ENCODE assay signal across 1 cellular context in the genomic region with DNA sequence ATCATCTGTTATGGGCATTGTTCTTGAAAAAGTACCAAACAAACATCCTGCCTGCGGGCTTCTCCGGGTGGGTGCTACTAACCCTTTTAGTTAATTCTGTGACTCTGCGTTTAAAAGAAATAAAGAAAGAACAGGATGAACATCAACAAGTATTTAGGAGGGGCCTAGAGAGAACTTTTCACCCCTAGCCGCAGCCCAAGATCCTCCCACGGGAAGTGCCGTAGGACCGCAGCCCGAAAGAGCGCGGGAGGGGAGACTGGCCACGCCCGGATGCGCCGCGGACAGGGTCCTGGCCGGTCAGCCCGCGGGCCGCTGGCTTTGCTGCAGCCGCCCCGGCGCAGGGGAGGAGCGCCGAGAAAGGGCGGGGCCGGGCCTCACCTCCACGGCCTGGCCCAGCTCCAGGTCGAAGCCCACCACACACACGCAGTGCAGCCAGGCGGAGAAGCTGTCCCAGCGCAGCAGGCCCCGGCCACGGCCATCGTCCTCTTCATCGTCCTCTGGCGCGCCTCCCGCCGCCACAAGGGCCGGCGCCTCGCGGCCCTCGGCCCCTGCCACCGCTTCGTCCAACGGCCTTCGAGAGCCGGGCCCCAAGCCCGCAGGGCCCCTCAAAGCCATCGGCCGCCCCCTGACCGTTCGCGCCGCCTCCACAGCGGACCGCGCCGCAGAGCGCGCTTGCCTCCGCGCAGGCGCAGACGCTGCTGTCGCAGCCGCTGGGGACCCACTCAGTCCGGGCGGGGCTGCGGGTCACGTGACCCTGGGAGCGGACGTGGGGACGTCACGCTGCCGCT.
A peak's percentile ranks its signal among the peaks of the same experiment; 100 is the strongest.
TF ChIP-seq lines count a peak whose summit lies in the region.

A gene with protein sequence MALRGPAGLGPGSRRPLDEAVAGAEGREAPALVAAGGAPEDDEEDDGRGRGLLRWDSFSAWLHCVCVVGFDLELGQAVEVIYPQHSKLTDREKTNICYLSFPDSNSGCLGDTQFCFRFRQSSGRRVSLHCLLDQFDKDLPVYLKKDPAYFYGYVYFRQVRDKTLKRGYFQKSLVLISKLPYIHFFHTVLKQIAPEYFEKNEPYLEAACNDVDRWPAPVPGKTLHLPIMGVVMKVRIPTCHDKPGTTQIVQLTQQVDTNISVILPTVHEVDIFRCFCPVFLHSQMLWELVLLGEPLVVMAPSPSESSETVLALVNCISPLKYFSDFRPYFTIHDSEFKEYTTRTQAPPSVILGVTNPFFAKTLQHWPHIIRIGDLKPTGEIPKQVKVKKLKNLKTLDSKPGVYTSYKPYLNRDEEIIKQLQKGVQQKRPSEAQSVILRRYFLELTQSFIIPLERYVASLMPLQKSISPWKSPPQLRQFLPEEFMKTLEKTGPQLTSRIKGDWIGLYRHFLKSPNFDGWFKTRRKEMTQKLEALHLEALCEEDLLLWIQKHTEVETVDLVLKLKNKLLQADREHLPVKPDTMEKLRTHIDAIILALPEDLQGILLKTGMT (minus strand): TSS at position 674 of the 788 bp plus-strand sequence. CDS start 59 bp downstream, at position 615.

TF ChIP-seq in HepG2, 621 proteins besides CTCF, POLR2A, EP300 and RAD21 (continued from another document and continues in another):
- TF ChIP-seq, protein P1, sequence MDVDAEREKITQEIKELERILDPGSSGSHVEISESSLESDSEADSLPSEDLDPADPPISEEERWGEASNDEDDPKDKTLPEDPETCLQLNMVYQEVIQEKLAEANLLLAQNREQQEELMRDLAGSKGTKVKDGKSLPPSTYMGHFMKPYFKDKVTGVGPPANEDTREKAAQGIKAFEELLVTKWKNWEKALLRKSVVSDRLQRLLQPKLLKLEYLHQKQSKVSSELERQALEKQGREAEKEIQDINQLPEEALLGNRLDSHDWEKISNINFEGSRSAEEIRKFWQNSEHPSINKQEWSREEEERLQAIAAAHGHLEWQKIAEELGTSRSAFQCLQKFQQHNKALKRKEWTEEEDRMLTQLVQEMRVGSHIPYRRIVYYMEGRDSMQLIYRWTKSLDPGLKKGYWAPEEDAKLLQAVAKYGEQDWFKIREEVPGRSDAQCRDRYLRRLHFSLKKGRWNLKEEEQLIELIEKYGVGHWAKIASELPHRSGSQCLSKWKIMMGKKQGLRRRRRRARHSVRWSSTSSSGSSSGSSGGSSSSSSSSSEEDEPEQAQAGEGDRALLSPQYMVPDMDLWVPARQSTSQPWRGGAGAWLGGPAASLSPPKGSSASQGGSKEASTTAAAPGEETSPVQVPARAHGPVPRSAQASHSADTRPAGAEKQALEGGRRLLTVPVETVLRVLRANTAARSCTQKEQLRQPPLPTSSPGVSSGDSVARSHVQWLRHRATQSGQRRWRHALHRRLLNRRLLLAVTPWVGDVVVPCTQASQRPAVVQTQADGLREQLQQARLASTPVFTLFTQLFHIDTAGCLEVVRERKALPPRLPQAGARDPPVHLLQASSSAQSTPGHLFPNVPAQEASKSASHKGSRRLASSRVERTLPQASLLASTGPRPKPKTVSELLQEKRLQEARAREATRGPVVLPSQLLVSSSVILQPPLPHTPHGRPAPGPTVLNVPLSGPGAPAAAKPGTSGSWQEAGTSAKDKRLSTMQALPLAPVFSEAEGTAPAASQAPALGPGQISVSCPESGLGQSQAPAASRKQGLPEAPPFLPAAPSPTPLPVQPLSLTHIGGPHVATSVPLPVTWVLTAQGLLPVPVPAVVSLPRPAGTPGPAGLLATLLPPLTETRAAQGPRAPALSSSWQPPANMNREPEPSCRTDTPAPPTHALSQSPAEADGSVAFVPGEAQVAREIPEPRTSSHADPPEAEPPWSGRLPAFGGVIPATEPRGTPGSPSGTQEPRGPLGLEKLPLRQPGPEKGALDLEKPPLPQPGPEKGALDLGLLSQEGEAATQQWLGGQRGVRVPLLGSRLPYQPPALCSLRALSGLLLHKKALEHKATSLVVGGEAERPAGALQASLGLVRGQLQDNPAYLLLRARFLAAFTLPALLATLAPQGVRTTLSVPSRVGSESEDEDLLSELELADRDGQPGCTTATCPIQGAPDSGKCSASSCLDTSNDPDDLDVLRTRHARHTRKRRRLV (CRISPR knock-in tag; IDR thresholded peaks at IDR 0.05): no peak
- TF ChIP-seq ZNF33A (CRISPR knock-in tag; IDR thresholded peaks at IDR 0.05; ENCODE audit: borderline replicate concordance): no peak
- TF ChIP-seq ZSCAN25 (CRISPR knock-in tag; IDR thresholded peaks at IDR 0.05): peak; percentile 85
- TF ChIP-seq, protein P2, sequence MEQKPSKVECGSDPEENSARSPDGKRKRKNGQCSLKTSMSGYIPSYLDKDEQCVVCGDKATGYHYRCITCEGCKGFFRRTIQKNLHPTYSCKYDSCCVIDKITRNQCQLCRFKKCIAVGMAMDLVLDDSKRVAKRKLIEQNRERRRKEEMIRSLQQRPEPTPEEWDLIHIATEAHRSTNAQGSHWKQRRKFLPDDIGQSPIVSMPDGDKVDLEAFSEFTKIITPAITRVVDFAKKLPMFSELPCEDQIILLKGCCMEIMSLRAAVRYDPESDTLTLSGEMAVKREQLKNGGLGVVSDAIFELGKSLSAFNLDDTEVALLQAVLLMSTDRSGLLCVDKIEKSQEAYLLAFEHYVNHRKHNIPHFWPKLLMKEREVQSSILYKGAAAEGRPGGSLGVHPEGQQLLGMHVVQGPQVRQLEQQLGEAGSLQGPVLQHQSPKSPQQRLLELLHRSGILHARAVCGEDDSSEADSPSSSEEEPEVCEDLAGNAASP (CRISPR knock-in tag; IDR thresholded peaks at IDR 0.05; ENCODE audit: borderline replicate concordance): peak; percentile 10
- TF ChIP-seq ZNF644 (CRISPR knock-in tag; IDR thresholded peaks at IDR 0.05; ENCODE audit: low read depth): no peak
- peak; percentile 99 for TF ChIP-seq ZNF891 (CRISPR knock-in tag; IDR thresholded peaks at IDR 0.05)
- no peak for TF ChIP-seq ZFP36 (IDR thresholded peaks at IDR 0.05; ENCODE audit: borderline replicate concordance, low read depth, low read length, partially characterized antibody)
- TF ChIP-seq SRF (IDR thresholded peaks at IDR 0.05; ENCODE audit: low read depth, low read length): no peak
- TF ChIP-seq EHMT2 (IDR thresholded peaks at IDR 0.05; ENCODE audit: borderline replicate concordance, low read depth, low read length): no peak
- TF ChIP-seq ZNF678 (CRISPR knock-in tag; IDR thresholded peaks at IDR 0.05): peak; percentile 97
- TF ChIP-seq KAT2B (IDR thresholded peaks at IDR 0.05; ENCODE audit: borderline replicate concordance, low read depth, low read length): no peak
- peak; percentile 80; the same call in 1 of the 2 replicates for TF ChIP-seq ZNF205 (CRISPR knock-in tag; IDR thresholded peaks at IDR 0.05)
- no peak for TF ChIP-seq ZNF432 (CRISPR knock-in tag; IDR thresholded peaks at IDR 0.05; ENCODE audit: borderline replicate concordance)
- TF ChIP-seq SP5 (CRISPR knock-in tag; IDR thresholded peaks at IDR 0.05; ENCODE audit: borderline replicate concordance, low read depth): peak; percentile 70
- TF ChIP-seq ZNF10 (CRISPR knock-in tag; IDR thresholded peaks at IDR 0.05; ENCODE audit: borderline replicate concordance, low read depth): no peak
- no peak for TF ChIP-seq ZBTB21 (CRISPR knock-in tag; IDR thresholded peaks at IDR 0.05)
- TF ChIP-seq SMC3 (IDR thresholded peaks at IDR 0.05; ENCODE audit: low read length): no peak
- no peak for TF ChIP-seq XBP1 (CRISPR knock-in tag; IDR thresholded peaks at IDR 0.05)
- peak; percentile 69; the same call in 1 of the 2 replicates for TF ChIP-seq ZNF841 (CRISPR knock-in tag; IDR thresholded peaks at IDR 0.05; ENCODE audit: borderline replicate concordance)
- no peak for TF ChIP-seq MTF2 (CRISPR knock-in tag; IDR thresholded peaks at IDR 0.05; ENCODE audit: borderline replicate concordance)
- TF ChIP-seq TARDBP (CRISPR knock-in tag; IDR thresholded peaks at IDR 0.05): peak; percentile 42; the same call in 1 of the 2 replicates
- TF ChIP-seq, protein P3, sequence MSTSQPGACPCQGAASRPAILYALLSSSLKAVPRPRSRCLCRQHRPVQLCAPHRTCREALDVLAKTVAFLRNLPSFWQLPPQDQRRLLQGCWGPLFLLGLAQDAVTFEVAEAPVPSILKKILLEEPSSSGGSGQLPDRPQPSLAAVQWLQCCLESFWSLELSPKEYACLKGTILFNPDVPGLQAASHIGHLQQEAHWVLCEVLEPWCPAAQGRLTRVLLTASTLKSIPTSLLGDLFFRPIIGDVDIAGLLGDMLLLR (CRISPR knock-in tag; IDR thresholded peaks at IDR 0.05): peak; percentile 49
- TF ChIP-seq, protein P4, sequence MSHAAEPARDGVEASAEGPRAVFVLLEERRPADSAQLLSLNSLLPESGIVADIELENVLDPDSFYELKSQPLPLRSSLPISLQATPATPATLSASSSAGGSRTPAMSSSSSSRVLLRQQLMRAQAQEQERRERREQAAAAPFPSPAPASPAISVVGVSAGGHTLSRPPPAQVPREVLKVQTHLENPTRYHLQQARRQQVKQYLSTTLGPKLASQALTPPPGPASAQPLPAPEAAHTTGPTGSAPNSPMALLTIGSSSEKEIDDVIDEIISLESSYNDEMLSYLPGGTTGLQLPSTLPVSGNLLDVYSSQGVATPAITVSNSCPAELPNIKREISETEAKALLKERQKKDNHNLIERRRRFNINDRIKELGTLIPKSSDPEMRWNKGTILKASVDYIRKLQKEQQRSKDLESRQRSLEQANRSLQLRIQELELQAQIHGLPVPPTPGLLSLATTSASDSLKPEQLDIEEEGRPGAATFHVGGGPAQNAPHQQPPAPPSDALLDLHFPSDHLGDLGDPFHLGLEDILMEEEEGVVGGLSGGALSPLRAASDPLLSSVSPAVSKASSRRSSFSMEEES (CRISPR knock-in tag; IDR thresholded peaks at IDR 0.05): peak; percentile 78
- TF ChIP-seq MYC (CRISPR knock-in tag; IDR thresholded peaks at IDR 0.05; ENCODE audit: borderline replicate concordance): peak; percentile 88
- peak; percentile 93 for TF ChIP-seq ZNF225 (CRISPR knock-in tag; IDR thresholded peaks at IDR 0.05)
- no peak for TF ChIP-seq CEBPG (CRISPR knock-in tag; IDR thresholded peaks at IDR 0.05)
- TF ChIP-seq, protein P5, sequence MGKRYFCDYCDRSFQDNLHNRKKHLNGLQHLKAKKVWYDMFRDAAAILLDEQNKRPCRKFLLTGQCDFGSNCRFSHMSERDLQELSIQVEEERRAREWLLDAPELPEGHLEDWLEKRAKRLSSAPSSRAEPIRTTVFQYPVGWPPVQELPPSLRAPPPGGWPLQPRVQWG (CRISPR knock-in tag; IDR thresholded peaks at IDR 0.05; ENCODE audit: borderline replicate concordance, low read depth): no peak
- TF ChIP-seq ZNF101 (CRISPR knock-in tag; IDR thresholded peaks at IDR 0.05; ENCODE audit: borderline replicate concordance, low read depth): peak; percentile 74
- no peak for TF ChIP-seq ZBTB20 (CRISPR knock-in tag; IDR thresholded peaks at IDR 0.05; ENCODE audit: borderline replicate concordance, low read depth)
- TF ChIP-seq, protein P6, sequence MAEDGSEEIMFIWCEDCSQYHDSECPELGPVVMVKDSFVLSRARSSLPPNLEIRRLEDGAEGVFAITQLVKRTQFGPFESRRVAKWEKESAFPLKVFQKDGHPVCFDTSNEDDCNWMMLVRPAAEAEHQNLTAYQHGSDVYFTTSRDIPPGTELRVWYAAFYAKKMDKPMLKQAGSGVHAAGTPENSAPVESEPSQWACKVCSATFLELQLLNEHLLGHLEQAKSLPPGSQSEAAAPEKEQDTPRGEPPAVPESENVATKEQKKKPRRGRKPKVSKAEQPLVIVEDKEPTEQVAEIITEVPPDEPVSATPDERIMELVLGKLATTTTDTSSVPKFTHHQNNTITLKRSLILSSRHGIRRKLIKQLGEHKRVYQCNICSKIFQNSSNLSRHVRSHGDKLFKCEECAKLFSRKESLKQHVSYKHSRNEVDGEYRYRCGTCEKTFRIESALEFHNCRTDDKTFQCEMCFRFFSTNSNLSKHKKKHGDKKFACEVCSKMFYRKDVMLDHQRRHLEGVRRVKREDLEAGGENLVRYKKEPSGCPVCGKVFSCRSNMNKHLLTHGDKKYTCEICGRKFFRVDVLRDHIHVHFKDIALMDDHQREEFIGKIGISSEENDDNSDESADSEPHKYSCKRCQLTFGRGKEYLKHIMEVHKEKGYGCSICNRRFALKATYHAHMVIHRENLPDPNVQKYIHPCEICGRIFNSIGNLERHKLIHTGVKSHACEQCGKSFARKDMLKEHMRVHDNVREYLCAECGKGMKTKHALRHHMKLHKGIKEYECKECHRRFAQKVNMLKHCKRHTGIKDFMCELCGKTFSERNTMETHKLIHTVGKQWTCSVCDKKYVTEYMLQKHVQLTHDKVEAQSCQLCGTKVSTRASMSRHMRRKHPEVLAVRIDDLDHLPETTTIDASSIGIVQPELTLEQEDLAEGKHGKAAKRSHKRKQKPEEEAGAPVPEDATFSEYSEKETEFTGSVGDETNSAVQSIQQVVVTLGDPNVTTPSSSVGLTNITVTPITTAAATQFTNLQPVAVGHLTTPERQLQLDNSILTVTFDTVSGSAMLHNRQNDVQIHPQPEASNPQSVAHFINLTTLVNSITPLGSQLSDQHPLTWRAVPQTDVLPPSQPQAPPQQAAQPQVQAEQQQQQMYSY (CRISPR knock-in tag; IDR thresholded peaks at IDR 0.05): 0 out of 2 replicates have a peak, but pooled peaks have one; percentile 38
- peak; percentile 30 for TF ChIP-seq CBX1 (IDR thresholded peaks at IDR 0.05; ENCODE audit: low read depth)
- TF ChIP-seq ZNF343 (CRISPR knock-in tag; IDR thresholded peaks at IDR 0.05): peak; percentile 59
- TF ChIP-seq SETDB1 (CRISPR knock-in tag; IDR thresholded peaks at IDR 0.05; ENCODE audit: borderline replicate concordance): no peak
- TF ChIP-seq, protein P7, sequence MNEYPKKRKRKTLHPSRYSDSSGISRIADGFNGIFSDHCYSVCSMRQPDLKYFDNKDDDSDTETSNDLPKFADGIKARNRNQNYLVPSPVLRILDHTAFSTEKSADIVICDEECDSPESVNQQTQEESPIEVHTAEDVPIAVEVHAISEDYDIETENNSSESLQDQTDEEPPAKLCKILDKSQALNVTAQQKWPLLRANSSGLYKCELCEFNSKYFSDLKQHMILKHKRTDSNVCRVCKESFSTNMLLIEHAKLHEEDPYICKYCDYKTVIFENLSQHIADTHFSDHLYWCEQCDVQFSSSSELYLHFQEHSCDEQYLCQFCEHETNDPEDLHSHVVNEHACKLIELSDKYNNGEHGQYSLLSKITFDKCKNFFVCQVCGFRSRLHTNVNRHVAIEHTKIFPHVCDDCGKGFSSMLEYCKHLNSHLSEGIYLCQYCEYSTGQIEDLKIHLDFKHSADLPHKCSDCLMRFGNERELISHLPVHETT (CRISPR knock-in tag; conservative IDR thresholded peaks at IDR 0.05): peak; percentile 82; the same call in 1 of the 2 replicates
- no peak for TF ChIP-seq PRPF4 (IDR thresholded peaks at IDR 0.05; ENCODE audit: low read depth, low read length, poor library complexity, severe bottlenecking)
- no peak for TF ChIP-seq ZNF7 (CRISPR knock-in tag; IDR thresholded peaks at IDR 0.05)
- no peak for TF ChIP-seq PTBP1 (IDR thresholded peaks at IDR 0.05; ENCODE audit: low read depth, low read length, poor library complexity, severe bottlenecking)
- TF ChIP-seq, protein P8, sequence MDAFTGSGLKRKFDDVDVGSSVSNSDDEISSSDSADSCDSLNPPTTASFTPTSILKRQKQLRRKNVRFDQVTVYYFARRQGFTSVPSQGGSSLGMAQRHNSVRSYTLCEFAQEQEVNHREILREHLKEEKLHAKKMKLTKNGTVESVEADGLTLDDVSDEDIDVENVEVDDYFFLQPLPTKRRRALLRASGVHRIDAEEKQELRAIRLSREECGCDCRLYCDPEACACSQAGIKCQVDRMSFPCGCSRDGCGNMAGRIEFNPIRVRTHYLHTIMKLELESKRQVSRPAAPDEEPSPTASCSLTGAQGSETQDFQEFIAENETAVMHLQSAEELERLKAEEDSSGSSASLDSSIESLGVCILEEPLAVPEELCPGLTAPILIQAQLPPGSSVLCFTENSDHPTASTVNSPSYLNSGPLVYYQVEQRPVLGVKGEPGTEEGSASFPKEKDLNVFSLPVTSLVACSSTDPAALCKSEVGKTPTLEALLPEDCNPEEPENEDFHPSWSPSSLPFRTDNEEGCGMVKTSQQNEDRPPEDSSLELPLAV (CRISPR knock-in tag; conservative IDR thresholded peaks at IDR 0.05; ENCODE audit: low read depth): no peak
- TF ChIP-seq ARNT (IDR thresholded peaks at IDR 0.05): no peak
- TF ChIP-seq ZNF253 (CRISPR knock-in tag; IDR thresholded peaks at IDR 0.05; ENCODE audit: borderline replicate concordance): peak; percentile 82; the same call in 1 of the 2 replicates
- no peak for TF ChIP-seq ZNF382 (CRISPR knock-in tag; IDR thresholded peaks at IDR 0.05; ENCODE audit: borderline replicate concordance)
- TF ChIP-seq ZNF724P (CRISPR knock-in tag; IDR thresholded peaks at IDR 0.05; ENCODE audit: borderline replicate concordance): peak; percentile 96
